In the genomic region with DNA sequence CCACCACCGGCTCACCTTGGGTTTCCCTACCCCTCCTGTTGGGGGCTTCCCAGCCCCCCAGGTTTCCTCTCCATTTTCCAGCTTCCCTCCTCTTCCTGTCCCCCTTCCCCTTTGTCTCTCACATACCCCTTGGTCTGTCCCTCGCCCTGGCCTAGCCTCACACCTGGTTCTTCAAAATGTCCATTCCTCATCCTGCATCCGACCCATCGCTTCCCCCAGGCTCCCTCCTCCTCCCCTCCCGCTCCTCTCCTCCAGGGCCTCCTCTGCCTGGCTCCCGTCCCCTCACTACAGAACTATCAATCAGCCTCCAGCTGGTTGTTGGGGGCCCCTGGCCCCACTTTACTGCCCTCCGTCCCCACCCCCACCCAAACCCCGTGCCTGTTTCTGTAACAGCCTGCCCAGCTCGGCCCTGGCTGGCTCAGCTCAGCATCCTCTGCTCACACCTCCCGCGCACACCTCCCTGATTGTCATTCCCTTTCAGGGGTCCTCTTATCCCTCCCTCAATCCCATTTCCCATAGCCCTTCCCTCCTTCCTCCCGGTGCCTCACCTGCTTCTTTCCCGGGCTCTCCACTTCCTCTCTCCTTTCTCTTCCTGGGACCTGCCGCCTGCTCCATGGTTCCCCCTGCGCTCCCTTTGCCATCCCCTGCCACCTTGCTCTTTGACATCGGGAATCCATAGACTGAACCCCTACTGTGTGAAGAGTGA, we compare ENCODE assay signal across 10 cellular contexts. TPM values are rescaled to one million over a fixed set of nuclear protein-coding genes. Genes with fewer than 3 reads are reported as not detected.
DNase-seq lines count a peak whose midpoint lies in the region; ATAC-seq lines count a peak whose summit lies in the region.
"Had no signal": no experiment of that assay in that cellular context is flagged by ENCODE, and none has a peak within 500 bp of the region (broad histone marks: within the 10 kb centered on the region; RNA-seq: fewer than 3 reads in every experiment).

No MANE protein-coding gene starts in this region.

- H2AK5ac ChIP-seq in mesendoderm (ENCODE audit: low read length), result peak overlapping the region; percentile 24

- H3K79me1 ChIP-seq in mesendoderm (ENCODE audit: low read length), result no peaks in the 10 kb centered on the region

- H3K4me1 ChIP-seq in BLaER1 (peaks cover 71% of the 10 kb centered on the region), mesendoderm (ENCODE audit: control insufficient read depth, low read depth, low read length) (no peaks in the 10 kb centered on the region)

- peak overlapping the region; percentile 71 for H3K4me3 Mint-ChIP-seq in activated naive CD8-positive, alpha-beta T cell

- DNase-seq in H7, result peak; percentile 78
- DNase-seq in mesendoderm, result peak; percentile 56
- no peak for DNase-seq in stimulated activated naive CD4-positive, alpha-beta T cell treated with Interleukin-2 at 50 U/mL for 16 hours (lab: John Stamatoyannopoulos, UW)
- no peak for DNase-seq in cerebellar nuclear complex (lab: John Stamatoyannopoulos, UW)
- DNase-seq in occipital lobe (lab: John Stamatoyannopoulos, UW), result no peak

- no peak overlapping the region for H3K18ac ChIP-seq in mesendoderm (ENCODE audit: low read length)

- no peaks in the 10 kb centered on the region for H3K79me2 ChIP-seq in mesendoderm (ENCODE audit: control insufficient read depth, insufficient read depth, low read length)

- peak overlapping the region; percentile 15 for H3K56ac ChIP-seq in mesendoderm (ENCODE audit: low read length)

- no peak overlapping the region for H3K4ac ChIP-seq in mesendoderm (ENCODE audit: low read depth, low read length)

- no peaks in the 10 kb centered on the region for H3K27me3 ChIP-seq in BLaER1
- peaks cover 3% of the 10 kb centered on the region; the same call in 1 of the 2 replicates for H3K27me3 ChIP-seq in H7 (ENCODE audit: control insufficient read depth, insufficient read depth, low read length)
- no peaks in the 10 kb centered on the region for H3K27me3 ChIP-seq in mesendoderm (ENCODE audit: insufficient read depth, low read length, poor library complexity)
- H3K27me3 ChIP-seq: SJCRH30 had no signal

- WGBS in mesendoderm (ENCODE audit: extremely low coverage, insufficient coverage, low lambda C conversion rate), result no CpG with 5 or more reads among the region's 16 CpGs

- no peak overlapping the region for H3K9ac ChIP-seq in BLaER1
- H3K9ac ChIP-seq in mesendoderm (ENCODE audit: low read length), result no peak overlapping the region

- H3K4me1 Mint-ChIP-seq in activated naive CD8-positive, alpha-beta T cell (ENCODE audit: low read depth), result peaks cover 21% of the 10 kb centered on the region

- no peak overlapping the region for H2BK120ac ChIP-seq in mesendoderm (ENCODE audit: low read depth, low read length)

- ATAC-seq in HG03457 (IDR thresholded peaks at IDR 0.05; ENCODE audit: unreplicated experiment), result no peak

- no peak overlapping the region for H4K8ac ChIP-seq in mesendoderm (ENCODE audit: low read depth, low read length)

- H3K36me3 ChIP-seq in BLaER1 (peaks cover 25% of the 10 kb centered on the region), H7 (replicated peaks; ENCODE audit: control insufficient read depth, insufficient read depth, low read length) (peaks cover 4% of the 10 kb centered on the region), mesendoderm (ENCODE audit: control insufficient read depth, insufficient read depth, low read length) (peaks cover 2% of the 10 kb centered on the region)
- H3K36me3 ChIP-seq: SJCRH30 had no signal

- no peak overlapping the region for H2BK5ac ChIP-seq in mesendoderm (ENCODE audit: low read length)

- no peaks in the 10 kb centered on the region for H3K27me3 Mint-ChIP-seq in activated naive CD8-positive, alpha-beta T cell

- no peak overlapping the region for H3K23ac ChIP-seq in mesendoderm (ENCODE audit: low read length)

- no peak overlapping the region for H3K27ac Mint-ChIP-seq in activated naive CD8-positive, alpha-beta T cell

- H4K20me1 ChIP-seq in BLaER1, result peaks cover 69% of the 10 kb centered on the region

- no peaks in the 10 kb centered on the region for H3K9me3 ChIP-seq in BLaER1
- H3K9me3 ChIP-seq: SJCRH30 had no signal

- H3K4me3 ChIP-seq in BLaER1 (no peak overlapping the region), H7 (ENCODE audit: insufficient read depth, low read depth, low read length) (peak overlapping the region; percentile 16; the same call in 1 of the 2 replicates), mesendoderm (ENCODE audit: low read length) (no peak overlapping the region)

- H3K9me3 Mint-ChIP-seq in activated naive CD8-positive, alpha-beta T cell (ENCODE audit: low read depth), result no peaks in the 10 kb centered on the region

- H3K36me3 Mint-ChIP-seq in activated naive CD8-positive, alpha-beta T cell, result no peaks in the 10 kb centered on the region

- H3K4me2 ChIP-seq in BLaER1 (peak overlapping the region; percentile 96), mesendoderm (ENCODE audit: low read length) (no peak overlapping the region)

- H3K27ac ChIP-seq in BLaER1 (no peak overlapping the region), mesendoderm (ENCODE audit: low read depth, low read length) (no peak overlapping the region)
- H3K27ac ChIP-seq: SJCRH30 had no signal

- H4K5ac ChIP-seq in mesendoderm (ENCODE audit: low read length), result no peak overlapping the region

- no peak overlapping the region for H2BK15ac ChIP-seq in mesendoderm (replicated peaks; ENCODE audit: low read depth)

RNA-seq across cellular contexts. Expression of a gene that starts 1.3 kb away (rescaled TPM):
- total RNA-seq in H7 (2014; rRNA removed; shearing (Covaris generic)), result 3.5 and 12.0 TPM in 2 replicates
- 7.9 TPM for polyA plus RNA-seq in mesendoderm (2013, experiment 1 of 2)
- polyA plus RNA-seq in mesendoderm (2013, experiment 2 of 2), result 7.0 TPM
- 33.1 TPM for total RNA-seq in occipital lobe
- total RNA-seq: skeletal muscle tissue had no signal

RNA-seq across cellular contexts. Expression of a gene that starts 9.7 kb away (rescaled TPM):
- total RNA-seq in H7 (2014; rRNA removed; shearing (Covaris generic)), result 117 and 125 TPM in 2 replicates
- 142 TPM for polyA plus RNA-seq in mesendoderm (2013, experiment 1 of 2)
- 138 TPM for polyA plus RNA-seq in mesendoderm (2013, experiment 2 of 2)
- total RNA-seq in occipital lobe, result 32.4 TPM

RNA-seq across cellular contexts. Expression of a gene that starts 10.8 kb away (rescaled TPM):
- 140 and 165 TPM in 2 replicates for total RNA-seq in H7 (2014; rRNA removed; shearing (Covaris generic))
- 110 TPM for polyA plus RNA-seq in mesendoderm (2013, experiment 1 of 2)
- polyA plus RNA-seq in mesendoderm (2013, experiment 2 of 2), result 109 TPM
- 28.9 TPM for total RNA-seq in occipital lobe

RNA-seq across cellular contexts. Expression of a gene that starts 12.4 kb away (rescaled TPM):
- 0.42 and 0.85 TPM in 2 replicates for total RNA-seq in H7 (2014; rRNA removed; shearing (Covaris generic))
- polyA plus RNA-seq in mesendoderm (2013, experiment 1 of 2), result 0.27 TPM
- 0.21 TPM for polyA plus RNA-seq in mesendoderm (2013, experiment 2 of 2)
- 6.4 TPM for total RNA-seq in occipital lobe
- total RNA-seq: SJCRH30, skeletal muscle tissue had no signal

RNA-seq across cellular contexts. Expression of a gene that starts 21.7 kb away (rescaled TPM):
- total RNA-seq in H7 (2014; rRNA removed; shearing (Covaris generic)), result 21.5 and 28.1 TPM in 2 replicates
- 24.9 TPM for polyA plus RNA-seq in mesendoderm (2013, experiment 1 of 2)
- 23.1 TPM for polyA plus RNA-seq in mesendoderm (2013, experiment 2 of 2)
- total RNA-seq in occipital lobe, result 31.5 TPM

Comparison
In these comparisons a context has a peak if more than half of its experiments do, and no peak if none do; other contexts are left out.
1. DNase-seq: peak in H7 (single experiment) and mesendoderm (single experiment); none in stimulated activated naive CD4-positive, alpha-beta T cell treated with Interleukin-2 at 50 U/mL for 16 hours (single experiment), cerebellar nuclear complex (0 of 2) and occipital lobe (single experiment).